7 cellular contexts compared by ENCODE assay signal in genomic region chr4:166324321-166324720, GRCh38.
DNase-seq lines count a peak whose midpoint lies in the region; ATAC-seq and TF ChIP-seq lines count a peak whose summit lies in the region.

No MANE protein-coding gene starts in this region.

- no peak overlapping the region for H2BK15ac ChIP-seq in neuronal stem cell (ENCODE audit: low read length)

- H3K4me2 ChIP-seq in neuronal stem cell (ENCODE audit: insufficient read depth, low read length, poor library complexity, severe bottlenecking) = no peak overlapping the region

- no peak for TF ChIP-seq POLR2A in vagina (IDR thresholded peaks at IDR 0.05)

- H2BK120ac ChIP-seq in neuronal stem cell (ENCODE audit: low read depth, low read length) = no peak overlapping the region

- H2AK5ac ChIP-seq in neuronal stem cell (ENCODE audit: low read depth, low read length) = no peak overlapping the region

- no peaks in the 10 kb centered on the region for H3K27me3 ChIP-seq in neuronal stem cell (ENCODE audit: control insufficient read depth in 3 of 3, insufficient read depth in 3 of 3, low read depth in 1 of 3, low read length in 3 of 3)
- H3K27me3 ChIP-seq in vagina = no peaks in the 10 kb centered on the region

- no peak overlapping the region for H2AFZ ChIP-seq in neuronal stem cell (ENCODE audit: low read length)

- no peaks in the 10 kb centered on the region for H3K9me3 ChIP-seq in neuronal stem cell (replicated peaks in 1 of 2; ENCODE audit: control insufficient read depth in 2 of 2, insufficient read depth in 1 of 2, low read depth in 1 of 2, low read length in 2 of 2)
- H3K9me3 ChIP-seq in vagina = no peaks in the 10 kb centered on the region

- no peak overlapping the region for H3K4ac ChIP-seq in neuronal stem cell (ENCODE audit: low read length)

- ATAC-seq in GM18517 (IDR thresholded peaks at IDR 0.05; ENCODE audit: unreplicated experiment) = peak; percentile 66

- no peaks in the 10 kb centered on the region for H3K4me1 ChIP-seq in neuronal stem cell (ENCODE audit: control insufficient read depth in 2 of 2, insufficient read depth in 1 of 2, low read depth in 1 of 2, low read length in 2 of 2)
- H3K4me1 ChIP-seq in vagina = no peaks in the 10 kb centered on the region

- H3K36me3 ChIP-seq in neuronal stem cell (replicated peaks in 1 of 2; ENCODE audit: control insufficient read depth in 2 of 2, insufficient read depth in 2 of 2, low read length in 2 of 2) = no peaks in the 10 kb centered on the region
- H3K36me3 ChIP-seq in vagina = no peaks in the 10 kb centered on the region

- peak; percentile 51 for DNase-seq in KBM-7
- peak; percentile 25 for DNase-seq in amniotic epithelial cell (ENCODE audit: low read depth)
- DNase-seq in neuronal stem cell (ENCODE audit: low spot score) = peak; percentile 5
- DNase-seq in NCI-H1105 treated with DMSO at 0.1 percent for 48 hours (lab: John Stamatoyannopoulos, UW) = no peak
- no peak for DNase-seq in activated gamma-delta T cell treated with Interleukin-2 at 50 U/mL for 16 hours
- no peak for DNase-seq in vagina (ENCODE audit: extremely low spot score in 2 of 2)

- H3K4me3 ChIP-seq in neuronal stem cell (ENCODE audit: low read length in 2 of 2) (no peak overlapping the region), vagina (no peak overlapping the region)

- H3K79me1 ChIP-seq in neuronal stem cell (ENCODE audit: low read depth, low read length) = no peaks in the 10 kb centered on the region

- H3K9ac ChIP-seq in neuronal stem cell (ENCODE audit: low read depth, low read length, poor library complexity) = no peak overlapping the region

- H3K18ac ChIP-seq in neuronal stem cell (ENCODE audit: low read length) = no peak overlapping the region

- no peak for TF ChIP-seq CTCF in vagina (IDR thresholded peaks at IDR 0.05)

- H3K27ac ChIP-seq in neuronal stem cell (replicated peaks; ENCODE audit: low read length) (no peak overlapping the region), vagina (no peak overlapping the region)

- H4K91ac ChIP-seq in neuronal stem cell (ENCODE audit: low read depth, low read length, poor library complexity) = no peak overlapping the region

- intact Hi-C loops in vagina (cut with DNase I) = no loop called here

- no peak overlapping the region for H4K8ac ChIP-seq in neuronal stem cell (ENCODE audit: low read depth, low read length)

- no CpG with 5 or more reads among the region's 4 CpGs for WGBS in neuronal stem cell (ENCODE audit: extremely low coverage in 2 of 2, insufficient read length in 2 of 2, insufficient replicate concordance in 1 of 2), 2 donors

- no peak overlapping the region for H2BK12ac ChIP-seq in neuronal stem cell (ENCODE audit: low read length)

- no peak overlapping the region for H3K23ac ChIP-seq in neuronal stem cell (ENCODE audit: low read depth, low read length, poor library complexity)

- in situ Hi-C loops in KBM-7 (cut with MboI; ENCODE audit: low pct_unique_long_range_greater_than_20kb, low sequenced_read_pairs) = no loop called here

- H3K14ac ChIP-seq in neuronal stem cell (ENCODE audit: low read length) = no peak overlapping the region

- H2BK5ac ChIP-seq in neuronal stem cell (ENCODE audit: low read length) = no peak overlapping the region

Comparison
In these comparisons a context has a peak if more than half of its experiments do, and no peak if none do; other contexts are left out.
1. DNase-seq: peak in KBM-7 (single experiment), amniotic epithelial cell (single experiment) and neuronal stem cell (single experiment); none in NCI-H1105 treated with DMSO at 0.1 percent for 48 hours (single experiment), activated gamma-delta T cell treated with Interleukin-2 at 50 U/mL for 16 hours (single experiment) and vagina (0 of 2).